1 cellular context compared by ENCODE assay signal in the genomic region with DNA sequence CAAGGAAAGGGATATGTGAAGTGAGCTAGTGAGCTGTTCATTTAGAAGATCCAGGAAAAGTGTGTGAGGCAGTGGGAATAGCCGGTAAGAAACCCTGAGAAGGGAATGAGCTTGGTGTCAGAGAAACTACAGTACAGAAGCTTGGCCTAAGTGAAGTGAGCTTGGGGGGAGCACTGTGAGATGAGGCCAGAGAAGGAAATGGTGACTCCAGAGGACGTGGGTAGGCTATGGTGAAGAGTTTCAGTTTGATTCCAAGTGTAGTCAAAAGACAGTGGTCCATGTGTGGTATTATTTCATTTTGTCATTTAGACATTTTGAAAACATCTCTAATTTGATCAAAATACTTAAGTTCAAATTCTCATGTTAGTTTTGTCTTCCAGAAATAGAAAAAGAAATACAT.
TF ChIP-seq lines count a peak whose summit lies in the region.

No MANE protein-coding gene starts in this region.

TF ChIP-seq in WTC11, 78 proteins besides CTCF, POLR2A, EP300 and RAD21 (continued from another document):
- TF ChIP-seq, protein P1, sequence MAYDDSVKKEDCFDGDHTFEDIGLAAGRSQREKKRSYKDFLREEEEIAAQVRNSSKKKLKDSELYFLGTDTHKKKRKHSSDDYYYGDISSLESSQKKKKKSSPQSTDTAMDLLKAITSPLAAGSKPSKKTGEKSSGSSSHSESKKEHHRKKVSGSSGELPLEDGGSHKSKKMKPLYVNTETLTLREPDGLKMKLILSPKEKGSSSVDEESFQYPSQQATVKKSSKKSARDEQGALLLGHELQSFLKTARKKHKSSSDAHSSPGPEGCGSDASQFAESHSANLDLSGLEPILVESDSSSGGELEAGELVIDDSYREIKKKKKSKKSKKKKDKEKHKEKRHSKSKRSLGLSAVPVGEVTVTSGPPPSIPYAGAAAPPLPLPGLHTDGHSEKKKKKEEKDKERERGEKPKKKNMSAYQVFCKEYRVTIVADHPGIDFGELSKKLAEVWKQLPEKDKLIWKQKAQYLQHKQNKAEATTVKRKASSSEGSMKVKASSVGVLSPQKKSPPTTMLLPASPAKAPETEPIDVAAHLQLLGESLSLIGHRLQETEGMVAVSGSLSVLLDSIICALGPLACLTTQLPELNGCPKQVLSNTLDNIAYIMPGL (CRISPR knock-in tag; IDR thresholded peaks at IDR 0.05): no peak
- TF ChIP-seq, protein P2, sequence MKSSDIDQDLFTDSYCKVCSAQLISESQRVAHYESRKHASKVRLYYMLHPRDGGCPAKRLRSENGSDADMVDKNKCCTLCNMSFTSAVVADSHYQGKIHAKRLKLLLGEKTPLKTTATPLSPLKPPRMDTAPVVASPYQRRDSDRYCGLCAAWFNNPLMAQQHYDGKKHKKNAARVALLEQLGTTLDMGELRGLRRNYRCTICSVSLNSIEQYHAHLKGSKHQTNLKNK (CRISPR knock-in tag; IDR thresholded peaks at IDR 0.05): no peak
- TF ChIP-seq OVOL2 (CRISPR knock-in tag; IDR thresholded peaks at IDR 0.05; ENCODE audit: borderline replicate concordance) (no peak), NR3C1 (CRISPR knock-in tag; conservative IDR thresholded peaks at IDR 0.05; ENCODE audit: low read depth) (no peak)
